In genomic region chr3:51751287-51751686, GRCh38 we compare ENCODE assay signal across 20 cellular contexts. TPM values are rescaled to one million over a fixed set of nuclear protein-coding genes. Genes with fewer than 3 reads are reported as not detected.
DNase-seq lines count a peak whose midpoint lies in the region; ATAC-seq and TF ChIP-seq lines count a peak whose summit lies in the region.
"Had no signal": no experiment of that assay in that cellular context is flagged by ENCODE, and none has a peak within 500 bp of the region (broad histone marks: within the 10 kb centered on the region; RNA-seq: fewer than 3 reads in every experiment).

No MANE protein-coding gene starts in this region.

- H3K27ac Mint-ChIP-seq in activated CD8-positive, alpha-beta T cell treated with anti-CD3 and anti-CD28 coated beads for 36 hours = no peak overlapping the region
- no peak overlapping the region for H3K27ac Mint-ChIP-seq in activated CD8-positive, alpha-beta T cell treated with anti-CD3 and anti-CD28 coated beads, Interleukin-2, amount 10 ng/mL, durations not matched to agents 7 days and 5 days

- ATAC-seq in activated CD8-positive, alpha-beta T cell treated with anti-CD3 and anti-CD28 coated beads for 36 hours = no peak
- ATAC-seq in activated CD8-positive, alpha-beta T cell treated with anti-CD3 and anti-CD28 coated beads, Interleukin-2, amount 10 ng/mL, durations not matched to agents 7 days and 5 days = no peak
- ATAC-seq in GM21723 (IDR thresholded peaks at IDR 0.05; ENCODE audit: unreplicated experiment) (peak; percentile 47), HG03442 (IDR thresholded peaks at IDR 0.05; ENCODE audit: unreplicated experiment) (no peak)

- POLR2A ChIA-PET in activated CD8-positive, alpha-beta T cell treated with anti-CD3 and anti-CD28 coated beads for 36 hours (lab: Charles Lee) = interaction anchor here (1.5 kb wide), 1 partner anchor 17 kb away, joined by 4 read pairs; no protein-coding TSS in a partner anchor
- POLR2A ChIA-PET in activated CD8-positive, alpha-beta T cell treated with anti-CD3 and anti-CD28 coated beads, Interleukin-2, amount 10 ng/mL, durations not matched to agents 7 days and 5 days (lab: Charles Lee) = interaction anchor here (0.6 kb wide), 1 partner anchor 526 kb away, joined by 3 read pairs; no protein-coding TSS in a partner anchor

- H3K36me3 Mint-ChIP-seq in activated CD8-positive, alpha-beta T cell treated with anti-CD3 and anti-CD28 coated beads for 36 hours (ENCODE audit: low read depth) = peaks cover 5% of the 10 kb centered on the region
- H3K36me3 Mint-ChIP-seq in activated CD8-positive, alpha-beta T cell treated with anti-CD3 and anti-CD28 coated beads, Interleukin-2, amount 10 ng/mL, durations not matched to agents 7 days and 5 days (ENCODE audit: low read depth) = peaks cover 3% of the 10 kb centered on the region

- peaks cover 32% of the 10 kb centered on the region for H3K4me1 ChIP-seq in OCI-LY3 (ENCODE audit: low read length)

- peak; percentile 22 for DNase-seq in activated CD8-positive, alpha-beta T cell treated with anti-CD3 and anti-CD28 coated beads for 36 hours
- no peak for DNase-seq in activated CD8-positive, alpha-beta T cell treated with anti-CD3 and anti-CD28 coated beads, Interleukin-2, amount 10 ng/mL, durations not matched to agents 7 days and 5 days
- no peak for DNase-seq in NCI-H2171 treated with DMSO at 0.1 percent for 48 hours (lab: John Stamatoyannopoulos, UW)
- DNase-seq in C1 segment of cervical spinal cord (lab: John Stamatoyannopoulos, UW) = no peak
- DNase-seq in stimulated activated CD4-positive, alpha-beta T cell treated with anti-CD3 and anti-CD28 coated beads, Interleukin-4, amount 100 ng/mL, for 4 hours = no peak
- DNase-seq: HCEC 1CT; KG1; NCI-H1092; NCI-H2107; NCI-H345; NCI-H526 treated with DMSO at 0.1 percent for 48 hours; NK-92 treated with Interleukin-12 subunit alpha and Interleukin-12 subunit beta, amount 100 ng/mL, for 24 hours; PC-9; T-helper 1 cell had no signal

- peak overlapping the region; percentile 10 for H3K4me2 ChIP-seq in OCI-LY3 (ENCODE audit: low read length)
- H3K4me2 ChIP-seq: PC-9 had no signal

- no peak overlapping the region for H3K4me3 Mint-ChIP-seq in activated CD8-positive, alpha-beta T cell treated with anti-CD3 and anti-CD28 coated beads for 36 hours
- no peak overlapping the region for H3K4me3 Mint-ChIP-seq in activated CD8-positive, alpha-beta T cell treated with anti-CD3 and anti-CD28 coated beads, Interleukin-2, amount 10 ng/mL, durations not matched to agents 7 days and 5 days

- intact Hi-C loops in activated CD8-positive, alpha-beta T cell treated with anti-CD3 and anti-CD28 coated beads for 36 hours (cut with micrococcal nuclease) = no loop called here

- no peak for TF ChIP-seq CTCF in activated CD8-positive, alpha-beta T cell treated with anti-CD3 and anti-CD28 coated beads for 36 hours (IDR thresholded peaks at IDR 0.05)
- TF ChIP-seq CTCF in OCI-LY3 (IDR thresholded peaks at IDR 0.05; ENCODE audit: low read depth, low read length) = no peak

- no peak overlapping the region for H3K4me3 ChIP-seq in OCI-LY3 (ENCODE audit: low read length)
- H3K4me3 ChIP-seq: PC-9 had no signal

- no peaks in the 10 kb centered on the region for H3K27me3 ChIP-seq in OCI-LY3 (ENCODE audit: low read depth, low read length)

- H3K27ac ChIP-seq in OCI-LY3 (ENCODE audit: low read length) = 0 out of 2 replicates have a peak overlapping the region, but pooled peaks have one; percentile 1
- H3K27ac ChIP-seq: C4-2B, PC-9 had no signal

- H3K9ac ChIP-seq in OCI-LY3 (ENCODE audit: low read length) = no peak overlapping the region

- peaks cover under 1% of the 10 kb centered on the region for H3K27me3 Mint-ChIP-seq in activated CD8-positive, alpha-beta T cell treated with anti-CD3 and anti-CD28 coated beads for 36 hours
- H3K27me3 Mint-ChIP-seq in activated CD8-positive, alpha-beta T cell treated with anti-CD3 and anti-CD28 coated beads, Interleukin-2, amount 10 ng/mL, durations not matched to agents 7 days and 5 days (ENCODE audit: low read depth) = peaks cover 16% of the 10 kb centered on the region

- peaks cover 2% of the 10 kb centered on the region for H3K9me3 Mint-ChIP-seq in activated CD8-positive, alpha-beta T cell treated with anti-CD3 and anti-CD28 coated beads for 36 hours
- H3K9me3 Mint-ChIP-seq in activated CD8-positive, alpha-beta T cell treated with anti-CD3 and anti-CD28 coated beads, Interleukin-2, amount 10 ng/mL, durations not matched to agents 7 days and 5 days (ENCODE audit: insufficient read depth) = peaks cover 14% of the 10 kb centered on the region

- H3K9me3 ChIP-seq in OCI-LY3 (ENCODE audit: insufficient read depth, low read length) = no peaks in the 10 kb centered on the region

- no peak overlapping the region for H2AFZ ChIP-seq in OCI-LY3 (ENCODE audit: low read depth, low read length)
- H2AFZ ChIP-seq: PC-9 had no signal

- H3K79me2 ChIP-seq in OCI-LY3 (ENCODE audit: low read length) = no peaks in the 10 kb centered on the region

- CTCF ChIA-PET in activated CD8-positive, alpha-beta T cell treated with anti-CD3 and anti-CD28 coated beads for 36 hours (lab: Charles Lee) = interaction anchor here (1.1 to 1.7 kb wide), 2 partner anchors 49 kb away, joined by 3 to 5 read pairs; no protein-coding TSS in a partner anchor
- CTCF ChIA-PET in activated CD8-positive, alpha-beta T cell treated with anti-CD3 and anti-CD28 coated beads, Interleukin-2, amount 10 ng/mL, durations not matched to agents 7 days and 5 days (lab: Charles Lee) = interaction anchor here (1.4 to 1.5 kb wide), 2 partner anchors 32 to 48 kb away, joined by 5 to 6 read pairs; no protein-coding TSS in a partner anchor

- no peaks in the 10 kb centered on the region for H3K36me3 ChIP-seq in OCI-LY3 (replicated peaks; ENCODE audit: low read depth, low read length)

- H4K20me1 ChIP-seq in OCI-LY3 (ENCODE audit: insufficient read depth, low read length) = no peaks in the 10 kb centered on the region

- H3K4me1 Mint-ChIP-seq in activated CD8-positive, alpha-beta T cell treated with anti-CD3 and anti-CD28 coated beads for 36 hours (ENCODE audit: low read depth) = peaks cover 24% of the 10 kb centered on the region
- H3K4me1 Mint-ChIP-seq in activated CD8-positive, alpha-beta T cell treated with anti-CD3 and anti-CD28 coated beads, Interleukin-2, amount 10 ng/mL, durations not matched to agents 7 days and 5 days (ENCODE audit: low read depth) = peaks cover 15% of the 10 kb centered on the region

RNA-seq across cellular contexts. Expression of gene IQCF6, which starts 27.8 kb away (rescaled TPM):
- not detected for total RNA-seq in activated CD8-positive, alpha-beta T cell treated with anti-CD3 and anti-CD28 coated beads for 36 hours
- total RNA-seq in activated CD8-positive, alpha-beta T cell treated with anti-CD3 and anti-CD28 coated beads, Interleukin-2, amount 10 ng/mL, durations not matched to agents 7 days and 5 days = not detected
- total RNA-seq: A172, MCF 10A, PC-9 had no signal

RNA-seq across cellular contexts. Expression of gene GRM2, which starts 44.4 kb away (rescaled TPM):
- total RNA-seq in activated CD8-positive, alpha-beta T cell treated with anti-CD3 and anti-CD28 coated beads for 36 hours = under 1 TPM; 0.20 to 0.22 TPM
- 1 to 10 TPM; 1.1 to 1.7 TPM for total RNA-seq in activated CD8-positive, alpha-beta T cell treated with anti-CD3 and anti-CD28 coated beads, Interleukin-2, amount 10 ng/mL, durations not matched to agents 7 days and 5 days
- total RNA-seq: A172 had no signal
